30 cellular contexts compared by ENCODE assay signal in genomic region chr16:49478107-49478506, GRCh38.
DNase-seq lines count a peak whose midpoint lies in the region; ATAC-seq, FAIRE-seq and TF ChIP-seq lines count a peak whose summit lies in the region.
"Had no signal": no experiment of that assay in that cellular context is flagged by ENCODE, and none has a peak within 500 bp of the region (broad histone marks: within the 10 kb centered on the region; RNA-seq: fewer than 3 reads in every experiment).

No MANE protein-coding gene starts in this region.

- no peaks in the 10 kb centered on the region for H3K27me3 ChIP-seq in sigmoid colon
- H3K27me3 ChIP-seq in thyroid gland, result no peaks in the 10 kb centered on the region
- H3K27me3 ChIP-seq: pancreas, right atrium auricular region had no signal

- no peak overlapping the region for H3K4me3 Mint-ChIP-seq in WTC11
- H3K4me3 Mint-ChIP-seq: activated CD4-positive, alpha-beta memory T cell treated with anti-CD3 and anti-CD28 coated beads for 36 hours; activated naive CD8-positive, alpha-beta T cell treated with anti-CD3 and anti-CD28 coated beads, Interleukin-2, amount 50 U/mL, for 24 hours; brain; CD4-positive, alpha-beta memory T cell; mesothelial cell of epicardium; nephron had no signal

- H3K4me3 ChIP-seq in sigmoid colon (no peak overlapping the region), thyroid gland (replicated peaks in 1 of 3) (no peak overlapping the region)
- H3K4me3 ChIP-seq: HAP-1, heart right ventricle, pancreas, right atrium auricular region, stomach, transverse colon had no signal

- TF ChIP-seq POLR2A in GM12892 (IDR thresholded peaks at IDR 0.05; ENCODE audit: low read depth, low read length) (no peak), sigmoid colon (IDR thresholded peaks at IDR 0.05) (no peak), thyroid gland (IDR thresholded peaks at IDR 0.05) (no peak)

- no peak overlapping the region for H3K27ac Mint-ChIP-seq in WTC11
- H3K27ac Mint-ChIP-seq: activated CD4-positive, alpha-beta memory T cell treated with anti-CD3 and anti-CD28 coated beads for 36 hours; activated naive CD8-positive, alpha-beta T cell treated with anti-CD3 and anti-CD28 coated beads, Interleukin-2, amount 50 U/mL, for 24 hours; CD4-positive, alpha-beta memory T cell; mesothelial cell of epicardium; nephron had no signal

- FAIRE-seq in GM12892 (lab: Jason Lieb, UNC), result peak; percentile 40
- FAIRE-seq: pancreas had no signal

- 73 to 85% methylated on average over 3 of the region's 3 CpGs for WGBS in sigmoid colon, 2 donors
- WGBS in thyroid gland, 2 donors, result 84 to 94% methylated on average over 3 of the region's 3 CpGs

- H3K9me3 Mint-ChIP-seq in WTC11, result no peaks in the 10 kb centered on the region
- H3K9me3 Mint-ChIP-seq: activated CD4-positive, alpha-beta memory T cell treated with anti-CD3 and anti-CD28 coated beads for 36 hours; activated naive CD8-positive, alpha-beta T cell treated with anti-CD3 and anti-CD28 coated beads, Interleukin-2, amount 50 U/mL, for 24 hours; mesothelial cell of epicardium; nephron had no signal

- no peak for TF ChIP-seq CTCF in WTC11 (IDR thresholded peaks at IDR 0.05)
- no peak for TF ChIP-seq CTCF in sigmoid colon (IDR thresholded peaks at IDR 0.05)
- TF ChIP-seq CTCF in GM10266 (IDR thresholded peaks at IDR 0.05; ENCODE audit: control insufficient read depth, insufficient read depth, low read depth, missing control alignments), result no peak
- no peak for TF ChIP-seq CTCF in thyroid gland (IDR thresholded peaks at IDR 0.05)

- peaks cover 6% of the 10 kb centered on the region for H3K27me3 Mint-ChIP-seq in WTC11 (ENCODE audit: low read depth)
- H3K27me3 Mint-ChIP-seq: activated CD4-positive, alpha-beta memory T cell treated with anti-CD3 and anti-CD28 coated beads for 36 hours; activated naive CD8-positive, alpha-beta T cell treated with anti-CD3 and anti-CD28 coated beads, Interleukin-2, amount 50 U/mL, for 24 hours had no signal

- no peaks in the 10 kb centered on the region for H3K36me3 Mint-ChIP-seq in WTC11
- H3K36me3 Mint-ChIP-seq: activated CD4-positive, alpha-beta memory T cell treated with anti-CD3 and anti-CD28 coated beads for 36 hours; brain; CD4-positive, alpha-beta memory T cell; mesothelial cell of epicardium had no signal

- H3K36me3 ChIP-seq in sigmoid colon, result no peaks in the 10 kb centered on the region
- no peaks in the 10 kb centered on the region for H3K36me3 ChIP-seq in thyroid gland
- H3K36me3 ChIP-seq: HAP-1, heart right ventricle, pancreas, right atrium auricular region, stomach, transverse colon had no signal

- intact Hi-C loops in sigmoid colon (cut with DNase I), result no loop called here
- intact Hi-C loops in thyroid gland (cut with DNase I), result no loop called here

- POLR2A ChIA-PET in WTC11 (lab: Charles Lee), result no interaction called here

- no peak for TF ChIP-seq EP300 in sigmoid colon (IDR thresholded peaks at IDR 0.05)

- DNase-seq in GM12892 (ENCODE audit: insufficient read length), result no peak
- peak; percentile 1 for DNase-seq in WTC11 (ENCODE audit: low spot score)
- DNase-seq in sigmoid colon, result peak; percentile 34
- no peak for DNase-seq in GM10266 (ENCODE audit: extremely low spot score)
- DNase-seq in thyroid gland, result no peak
- DNase-seq in activated naive CD4-positive, alpha-beta T cell treated with anti-CD3 and anti-CD28 coated beads, Interleukin-2, amount 50 U/mL, for 16 hours, result no peak
- DNase-seq: activated CD4-positive, alpha-beta memory T cell treated with anti-CD3 and anti-CD28 coated beads for 36 hours; activated CD4-positive, CD25-positive, alpha-beta regulatory T cell; activated CD8-positive, alpha-beta memory T cell treated with anti-CD3 and anti-CD28 coated beads, Interleukin-2, amount 50 U/mL, for 48 hours; activated naive CD8-positive, alpha-beta T cell treated with anti-CD3 and anti-CD28 coated beads, Interleukin-2, amount 50 U/mL, for 24 hours; CD4-positive, alpha-beta memory T cell; DMS 273 treated with DMSO at 0.1 percent for 48 hours; heart right ventricle; NCI-H1105; NCI-H2029 treated with DMSO at 0.1 percent for 48 hours; NCI-H2227 treated with DMSO at 0.1 percent for 48 hours; stomach; T1000; transverse colon had no signal

- CTCF ChIA-PET in WTC11 (lab: Charles Lee), result no interaction called here

- no peaks in the 10 kb centered on the region for H3K4me1 ChIP-seq in sigmoid colon
- H3K4me1 ChIP-seq in thyroid gland, result no peaks in the 10 kb centered on the region
- H3K4me1 ChIP-seq: HAP-1, heart right ventricle, pancreas, right atrium auricular region, stomach, transverse colon had no signal

- H3K4me1 Mint-ChIP-seq in WTC11, result no peaks in the 10 kb centered on the region
- H3K4me1 Mint-ChIP-seq: activated naive CD8-positive, alpha-beta T cell treated with anti-CD3 and anti-CD28 coated beads, Interleukin-2, amount 50 U/mL, for 24 hours; CD4-positive, alpha-beta memory T cell; mesothelial cell of epicardium had no signal

- H3K9me3 ChIP-seq in sigmoid colon, result no peaks in the 10 kb centered on the region
- H3K9me3 ChIP-seq in thyroid gland, result no peaks in the 10 kb centered on the region
- H3K9me3 ChIP-seq: HAP-1, heart right ventricle, pancreas, right atrium auricular region, stomach, transverse colon had no signal

- ATAC-seq in HG03159 (IDR thresholded peaks at IDR 0.05; ENCODE audit: unreplicated experiment) (peak; percentile 48), WTC11 (no peak), GM21786 (IDR thresholded peaks at IDR 0.05; ENCODE audit: unreplicated experiment) (no peak)
- ATAC-seq: activated naive CD8-positive, alpha-beta T cell treated with anti-CD3 and anti-CD28 coated beads, Interleukin-2, amount 50 U/mL, for 24 hours; heart right ventricle; left lobe of liver; pancreas; Right ventricle myocardium inferior had no signal

- H3K27ac ChIP-seq in sigmoid colon (no peak overlapping the region), thyroid gland (no peak overlapping the region)
- H3K27ac ChIP-seq: epithelial cell of prostate, heart right ventricle, pancreas, right atrium auricular region, stomach, transverse colon had no signal

TF ChIP-seq in WTC11, 78 proteins besides CTCF, POLR2A, EP300 and RAD21:
- no peak for TF ChIP-seq TP53 (CRISPR knock-in tag; IDR thresholded peaks at IDR 0.05)
- no peak for TF ChIP-seq E2F1 (CRISPR knock-in tag; IDR thresholded peaks at IDR 0.05)
- no peak for TF ChIP-seq ZNF317 (CRISPR knock-in tag; IDR thresholded peaks at IDR 0.05; ENCODE audit: borderline replicate concordance, low read depth)
- TF ChIP-seq MAX (CRISPR knock-in tag; IDR thresholded peaks at IDR 0.05), result no peak
- TF ChIP-seq NFYB (CRISPR knock-in tag; conservative IDR thresholded peaks at IDR 0.05; ENCODE audit: low read depth), result no peak
- no peak for TF ChIP-seq SOX15 (CRISPR knock-in tag; IDR thresholded peaks at IDR 0.05)
- no peak for TF ChIP-seq ELF4 (CRISPR knock-in tag; IDR thresholded peaks at IDR 0.05; ENCODE audit: low read depth)
- TF ChIP-seq ZNF423 (CRISPR knock-in tag; IDR thresholded peaks at IDR 0.05), result no peak
- TF ChIP-seq SP1 (CRISPR knock-in tag; conservative IDR thresholded peaks at IDR 0.05), result no peak
- TF ChIP-seq OVOL2 (CRISPR knock-in tag; IDR thresholded peaks at IDR 0.05; ENCODE audit: borderline replicate concordance), result no peak
- no peak for TF ChIP-seq ZNF671 (CRISPR knock-in tag; IDR thresholded peaks at IDR 0.05)
- TF ChIP-seq EMX1 (CRISPR knock-in tag; IDR thresholded peaks at IDR 0.05), result no peak
- no peak for TF ChIP-seq AFF4 (CRISPR knock-in tag; IDR thresholded peaks at IDR 0.05; ENCODE audit: borderline replicate concordance)
- TF ChIP-seq NR2C2 (CRISPR knock-in tag; IDR thresholded peaks at IDR 0.05), result no peak
- TF ChIP-seq HMGA2 (CRISPR knock-in tag; IDR thresholded peaks at IDR 0.05), result no peak
- TF ChIP-seq GTF2I (CRISPR knock-in tag; conservative IDR thresholded peaks at IDR 0.05), result no peak
- no peak for TF ChIP-seq ATF1 (CRISPR knock-in tag; IDR thresholded peaks at IDR 0.05)

Comparison
In these comparisons a context has a peak if more than half of its experiments do, and no peak if none do; other contexts are left out.
1. DNase-seq: peak in WTC11 (single experiment) and sigmoid colon (single experiment); none in GM12892 (single experiment), GM10266 (single experiment), thyroid gland (0 of 2) and activated naive CD4-positive, alpha-beta T cell treated with anti-CD3 and anti-CD28 coated beads, Interleukin-2, amount 50 U/mL, for 16 hours (single experiment).